24 cellular contexts compared by ENCODE assay signal in genomic region chr5:159588930-159589329, GRCh38.
"Had no signal": no experiment of that assay in that cellular context is flagged by ENCODE, and none has a peak within 500 bp of the region (broad histone marks: within the 10 kb centered on the region; RNA-seq: fewer than 3 reads in every experiment).

No MANE protein-coding gene starts in this region.

- ATAC-seq: effector memory CD8-positive, alpha-beta T cell; esophagus mucosa; foreskin keratinocyte; gastroesophageal sphincter; left cardiac atrium; lower lobe of right lung; mucosa of descending colon had no signal

- H3K9me3 Mint-ChIP-seq: central memory CD8-positive, alpha-beta T cell; dendritic cell treated with granulocyte-macrophage colony-stimulating factor and Interleukin-4, amounts not matched to agents 40 ng/mL and 50 ng/mL, for 4 days; effector memory CD8-positive, alpha-beta T cell had no signal

- H3K4me1 ChIP-seq: colonic mucosa, foreskin keratinocyte, gastroesophageal sphincter, heart right ventricle, left ventricle myocardium inferior, lower lobe of right lung had no signal

- DNase-seq: cerebellar nuclear complex; colonic mucosa; cortex of kidney; effector CD8-positive, alpha-beta T cell; effector memory CD8-positive, alpha-beta T cell; endodermal cell; erythroblast; foreskin keratinocyte; heart right ventricle; hippocampal formation; islet precursor cell; kidney; kidney glomerular epithelial cell; left cardiac atrium; left ventricle myocardium inferior; lower lobe of right lung; mesenchymal stem cell; mucosa of descending colon had no signal

- H3K27ac ChIP-seq: colonic mucosa, epithelial cell of prostate, foreskin keratinocyte, gastroesophageal sphincter, heart right ventricle, left ventricle myocardium inferior, lower lobe of right lung had no signal

- H3K36me3 ChIP-seq: colonic mucosa, gastroesophageal sphincter, heart right ventricle, left ventricle myocardium inferior, lower lobe of right lung had no signal

- H3K4me3 Mint-ChIP-seq: central memory CD8-positive, alpha-beta T cell; dendritic cell treated with granulocyte-macrophage colony-stimulating factor and Interleukin-4, amounts not matched to agents 40 ng/mL and 50 ng/mL, for 4 days; effector memory CD8-positive, alpha-beta T cell; endodermal cell; mesothelial cell of epicardium had no signal

- H3K27ac Mint-ChIP-seq: dendritic cell treated with granulocyte-macrophage colony-stimulating factor and Interleukin-4, amounts not matched to agents 40 ng/mL and 50 ng/mL, for 4 days; effector memory CD8-positive, alpha-beta T cell; endodermal cell; mesothelial cell of epicardium had no signal

- H3K27me3 Mint-ChIP-seq: dendritic cell treated with granulocyte-macrophage colony-stimulating factor and Interleukin-4, amounts not matched to agents 40 ng/mL and 50 ng/mL, for 4 days had no signal

- H3K36me3 Mint-ChIP-seq: mesothelial cell of epicardium had no signal

- H3K4me3 ChIP-seq: colonic mucosa, gastroesophageal sphincter, heart right ventricle, left ventricle myocardium inferior, lower lobe of right lung, mucosa of descending colon had no signal

- H3K4me1 Mint-ChIP-seq: central memory CD8-positive, alpha-beta T cell; mesothelial cell of epicardium had no signal

- H3K27me3 ChIP-seq: colonic mucosa, foreskin keratinocyte, gastroesophageal sphincter, heart right ventricle had no signal

- H3K9me3 ChIP-seq: colonic mucosa, left ventricle myocardium inferior, lower lobe of right lung, mucosa of descending colon had no signal
